Comparison of ENCODE assay signal across 18 cellular contexts in genomic region chr6:1042583-1043457, GRCh38.
DNase-seq lines count a peak whose midpoint lies in the region; ATAC-seq, FAIRE-seq and TF ChIP-seq lines count a peak whose summit lies in the region.
"Had no signal": no experiment of that assay in that cellular context is flagged by ENCODE, and none has a peak within 500 bp of the region (broad histone marks: within the 10 kb centered on the region; RNA-seq: fewer than 3 reads in every experiment).

No MANE protein-coding gene starts in this region.

- 84% methylated on average over 15 of the region's 15 CpGs for WGBS in HepG2 (ENCODE audit: low lambda C conversion rate)

- BruUV-seq in HepG2 (replicated peaks; lab: Mats Ljungman, UMichigan) = no TSS peak

- no peak overlapping the region for H3K27ac Mint-ChIP-seq in osteocyte (ENCODE audit: unreplicated experiment)
- H3K27ac Mint-ChIP-seq: CD8-positive, alpha-beta memory T cell had no signal

- H3K4me2 ChIP-seq in HepG2 (ENCODE audit: low read depth, low read length) = no peak overlapping the region

- H3K36me3 Mint-ChIP-seq in osteocyte (ENCODE audit: unreplicated experiment) = no peaks in the 10 kb centered on the region
- H3K36me3 Mint-ChIP-seq: CD8-positive, alpha-beta memory T cell had no signal

- ATAC-seq in Right ventricle myocardium superior (ENCODE audit: poor library complexity) (no peak), HepG2 (no peak), GM19023 (IDR thresholded peaks at IDR 0.05; ENCODE audit: unreplicated experiment) (no peak)
- ATAC-seq: HCT116 had no signal

- H3K4me1 ChIP-seq in HepG2 (ENCODE audit: insufficient read depth, low read length) = peaks cover 65% of the 10 kb centered on the region

- no peaks in the 10 kb centered on the region for H3K36me3 ChIP-seq in HepG2 (replicated peaks in 1 of 2; ENCODE audit: control insufficient read depth in 1 of 2, insufficient read depth in 2 of 2, low read length in 2 of 2)

- FAIRE-seq in HepG2 (lab: Jason Lieb, UNC) (no peak), GM12892 (lab: Jason Lieb, UNC) (no peak)
- FAIRE-seq: GM18507, H54 had no signal

- no peak overlapping the region for H3K9ac ChIP-seq in HepG2 (ENCODE audit: insufficient read depth, low read depth, low read length)
- H3K9ac ChIP-seq: GM23248 had no signal

- POLR2A ChIA-PET in HepG2 (lab: Yijun Ruan, JAX) = interaction anchor here (1.0 to 1.2 kb wide), 2 partner anchors 12 to 269 kb away, joined by 3 to 9 read pairs; partner anchors contain the start of gene FOXQ1

- no peaks in the 10 kb centered on the region for H3K9me3 Mint-ChIP-seq in osteocyte (ENCODE audit: unreplicated experiment)

- no peaks in the 10 kb centered on the region for H4K20me1 ChIP-seq in HepG2 (ENCODE audit: insufficient read depth, low read length)

- intact Hi-C loops in cardiac septum (cut with DNase I) = no loop called here
- intact Hi-C loops in Right ventricle myocardium superior (cut with DNase I) = no loop called here
- intact Hi-C loops in HepG2 (cut with micrococcal nuclease; ENCODE audit: unreplicated experiment) = no loop called here

- TF ChIP-seq RAD21 in HepG2 (CRISPR knock-in tag; IDR thresholded peaks at IDR 0.05) = no peak

- no peak for TF ChIP-seq CTCF in HepG2 (CRISPR knock-in tag; IDR thresholded peaks at IDR 0.05)
- TF ChIP-seq CTCF in osteocyte (IDR thresholded peaks at IDR 0.05) = no peak

- TF ChIP-seq EP300 in HepG2 (IDR thresholded peaks at IDR 0.05; ENCODE audit: low read depth in 2 of 2, low read length in 2 of 2) = peak in 1 of 2 experiments; percentile 32; a peak in 1 of 4 replicates
- TF ChIP-seq EP300 in HepG2 (CRISPR knock-in tag; IDR thresholded peaks at IDR 0.05; ENCODE audit: borderline replicate concordance) = no peak

- H2AFZ ChIP-seq in HepG2 (ENCODE audit: low read length) = no peak overlapping the region
- H2AFZ ChIP-seq: GM23248 had no signal

- no peaks in the 10 kb centered on the region for H3K27me3 ChIP-seq in HepG2 (ENCODE audit: control insufficient read depth in 1 of 2, insufficient read depth in 2 of 2, low read length in 2 of 2)

- no peaks in the 10 kb centered on the region for H3K9me3 ChIP-seq in HepG2 (ENCODE audit: low read length)

- DNase-seq in cardiac septum (ENCODE audit: low spot score) = peak; percentile 70
- DNase-seq in Right ventricle myocardium superior = no peak
- DNase-seq in HepG2 (ENCODE audit: low spot score) = no peak
- DNase-seq in osteocyte (ENCODE audit: extremely low spot score, unreplicated experiment) = peak; percentile 74
- no peak for DNase-seq in NCI-H2171 treated with DMSO at 0.1 percent for 48 hours (lab: John Stamatoyannopoulos, UW)
- no peak for DNase-seq in stimulated activated CD4-positive, alpha-beta T cell treated with anti-CD3 and anti-CD28 coated beads, Interleukin-4, amount 100 ng/mL, for 4 hours
- no peak for DNase-seq in GM12892 (ENCODE audit: insufficient read length)
- DNase-seq: CD8-positive, alpha-beta memory T cell; DMS53; GF-D8; IMR-90; KG1 had no signal

- H3K27me3 Mint-ChIP-seq in osteocyte (ENCODE audit: unreplicated experiment) = peaks cover 26% of the 10 kb centered on the region

- TF ChIP-seq POLR2A in HepG2 (IDR thresholded peaks at IDR 0.05; ENCODE audit: insufficient read depth in 1 of 2, low read depth in 2 of 2, low read length in 2 of 2) = no peak
- no peak for TF ChIP-seq POLR2A in GM12892 (IDR thresholded peaks at IDR 0.05; ENCODE audit: low read depth, low read length)

- in situ Hi-C loops in HepG2 (cut with HindIII; ENCODE audit: extremely low pct_ligation_motif_present, low pct_unique_long_range_greater_than_20kb) = no loop called here

- no peaks in the 10 kb centered on the region for H3K79me2 ChIP-seq in HepG2 (ENCODE audit: insufficient read depth, low read length)

- peaks cover under 1% of the 10 kb centered on the region for H3K4me1 Mint-ChIP-seq in osteocyte (ENCODE audit: unreplicated experiment)
- H3K4me1 Mint-ChIP-seq: CD8-positive, alpha-beta memory T cell had no signal

- no peak overlapping the region for H3K27ac ChIP-seq in HepG2 (ENCODE audit: extremely low read length, insufficient read depth, low read length)
- H3K27ac ChIP-seq: 22Rv1, GM23248 had no signal

- H3K4me3 ChIP-seq in HepG2 (replicated peaks in 1 of 3; ENCODE audit: insufficient read depth in 1 of 3, low read depth in 2 of 3, low read length in 3 of 3) = no peak overlapping the region
- H3K4me3 ChIP-seq: GM23248 had no signal

- CTCF ChIA-PET in HepG2 (lab: Yijun Ruan, JAX; ENCODE audit: low intra/inter-chr PET ratio, low total read pairs) = no interaction called here

- no peak overlapping the region for H3K4me3 Mint-ChIP-seq in osteocyte (ENCODE audit: unreplicated experiment)
- H3K4me3 Mint-ChIP-seq: CD8-positive, alpha-beta memory T cell had no signal

TF ChIP-seq in HepG2, 621 proteins besides CTCF, POLR2A, EP300 and RAD21 (continues in another document):
- no peak for TF ChIP-seq AHR (CRISPR knock-in tag; IDR thresholded peaks at IDR 0.05)
- TF ChIP-seq ETV5 (CRISPR knock-in tag; IDR thresholded peaks at IDR 0.05; ENCODE audit: borderline replicate concordance) = peak; percentile 26; the same call in 1 of the 2 replicates
- 0 out of 2 replicates have a peak, but pooled peaks have one; percentile 17 for TF ChIP-seq MED1 (CRISPR knock-in tag; IDR thresholded peaks at IDR 0.05)
- TF ChIP-seq POGZ (CRISPR knock-in tag; IDR thresholded peaks at IDR 0.05) = 0 out of 2 replicates have a peak, but pooled peaks have one; percentile 36
- TF ChIP-seq ZNF274 (CRISPR knock-in tag; IDR thresholded peaks at IDR 0.05) = 0 out of 2 replicates have a peak, but pooled peaks have one; percentile 26
- TF ChIP-seq NCOR1 (IDR thresholded peaks at IDR 0.05; ENCODE audit: borderline replicate concordance, low read length) = peak; percentile 80; the same call in 1 of the 2 replicates
- no peak for TF ChIP-seq XRCC5 (optimal IDR thresholded peaks at IDR 0.05; ENCODE audit: low read length)
- TF ChIP-seq, protein P1, sequence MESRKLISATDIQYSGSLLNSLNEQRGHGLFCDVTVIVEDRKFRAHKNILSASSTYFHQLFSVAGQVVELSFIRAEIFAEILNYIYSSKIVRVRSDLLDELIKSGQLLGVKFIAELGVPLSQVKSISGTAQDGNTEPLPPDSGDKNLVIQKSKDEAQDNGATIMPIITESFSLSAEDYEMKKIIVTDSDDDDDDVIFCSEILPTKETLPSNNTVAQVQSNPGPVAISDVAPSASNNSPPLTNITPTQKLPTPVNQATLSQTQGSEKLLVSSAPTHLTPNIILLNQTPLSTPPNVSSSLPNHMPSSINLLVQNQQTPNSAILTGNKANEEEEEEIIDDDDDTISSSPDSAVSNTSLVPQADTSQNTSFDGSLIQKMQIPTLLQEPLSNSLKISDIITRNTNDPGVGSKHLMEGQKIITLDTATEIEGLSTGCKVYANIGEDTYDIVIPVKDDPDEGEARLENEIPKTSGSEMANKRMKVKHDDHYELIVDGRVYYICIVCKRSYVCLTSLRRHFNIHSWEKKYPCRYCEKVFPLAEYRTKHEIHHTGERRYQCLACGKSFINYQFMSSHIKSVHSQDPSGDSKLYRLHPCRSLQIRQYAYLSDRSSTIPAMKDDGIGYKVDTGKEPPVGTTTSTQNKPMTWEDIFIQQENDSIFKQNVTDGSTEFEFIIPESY (CRISPR knock-in tag; IDR thresholded peaks at IDR 0.05) = 0 out of 2 replicates have a peak, but pooled peaks have one; percentile 35
- TF ChIP-seq PAXIP1 (CRISPR knock-in tag; conservative IDR thresholded peaks at IDR 0.05) = peak; percentile 28; the same call in 1 of the 2 replicates
- TF ChIP-seq ZNF607 (CRISPR knock-in tag; IDR thresholded peaks at IDR 0.05; ENCODE audit: borderline replicate concordance) = no peak
- no peak for TF ChIP-seq NFE2 (CRISPR knock-in tag; IDR thresholded peaks at IDR 0.05)
- peak; percentile 54; the same call in 1 of the 2 replicates for TF ChIP-seq HOMEZ (CRISPR knock-in tag; IDR thresholded peaks at IDR 0.05; ENCODE audit: low read depth)

Comparison
In these comparisons a context has a peak if more than half of its experiments do, and no peak if none do; other contexts are left out.
1. DNase-seq: peak in cardiac septum (single experiment) and osteocyte (single experiment); none in Right ventricle myocardium superior (single experiment), HepG2 (single experiment), NCI-H2171 treated with DMSO at 0.1 percent for 48 hours (single experiment), stimulated activated CD4-positive, alpha-beta T cell treated with anti-CD3 and anti-CD28 coated beads, Interleukin-4, amount 100 ng/mL, for 4 hours (0 of 2) and GM12892 (single experiment).